1 cellular context compared by ENCODE assay signal in the genomic region with DNA sequence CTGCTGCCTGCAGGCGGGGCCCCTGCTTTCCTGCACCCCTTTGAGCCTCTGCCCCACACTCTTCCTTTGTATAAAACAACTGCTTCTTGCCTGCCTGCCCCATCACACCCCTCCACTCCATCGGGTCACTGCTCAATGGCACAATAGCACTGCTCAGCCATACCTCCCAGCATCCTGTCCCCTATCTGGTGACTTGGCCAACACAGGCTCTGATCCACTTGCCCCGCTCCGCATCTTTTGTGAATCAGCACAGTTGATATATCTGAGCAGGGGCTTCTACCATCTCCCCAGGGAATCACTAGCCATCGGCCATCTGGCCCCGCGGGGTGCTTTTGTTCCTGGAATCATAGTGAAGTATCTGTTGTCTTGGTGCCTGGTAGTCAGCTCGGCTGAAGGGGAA.
TF ChIP-seq lines count a peak whose summit lies in the region.

No MANE protein-coding gene starts in this region.

TF ChIP-seq in IMR-90, 13 proteins besides CTCF, POLR2A, EP300 and RAD21:
- TF ChIP-seq RCOR1 (IDR thresholded peaks at IDR 0.05; ENCODE audit: insufficient replicate concordance, low read length) (no peak), RFX5 (IDR thresholded peaks at IDR 0.05; ENCODE audit: low read depth, low read length) (no peak), SMC3 (IDR thresholded peaks at IDR 0.05; ENCODE audit: low read depth, low read length) (no peak), CHD1 (IDR thresholded peaks at IDR 0.05; ENCODE audit: low read depth, low read length) (no peak), NFE2L2 (IDR thresholded peaks at IDR 0.05; ENCODE audit: low read depth, low read length) (no peak), MAFK (IDR thresholded peaks at IDR 0.05; ENCODE audit: low read depth, low read length) (no peak), USF2 (IDR thresholded peaks at IDR 0.05; ENCODE audit: low read depth, low read length) (no peak), BHLHE40 (IDR thresholded peaks at IDR 0.05; ENCODE audit: low read depth, low read length) (no peak), CEBPB (IDR thresholded peaks at IDR 0.05; ENCODE audit: low read depth, low read length) (no peak), FOS (IDR thresholded peaks at IDR 0.05; ENCODE audit: low read depth, low read length) (no peak), MAZ (IDR thresholded peaks at IDR 0.05; ENCODE audit: borderline replicate concordance, low read depth, low read length) (no peak), MXI1 (IDR thresholded peaks at IDR 0.05; ENCODE audit: borderline replicate concordance, low read depth, low read length) (no peak)
- TF ChIP-seq, protein P1, sequence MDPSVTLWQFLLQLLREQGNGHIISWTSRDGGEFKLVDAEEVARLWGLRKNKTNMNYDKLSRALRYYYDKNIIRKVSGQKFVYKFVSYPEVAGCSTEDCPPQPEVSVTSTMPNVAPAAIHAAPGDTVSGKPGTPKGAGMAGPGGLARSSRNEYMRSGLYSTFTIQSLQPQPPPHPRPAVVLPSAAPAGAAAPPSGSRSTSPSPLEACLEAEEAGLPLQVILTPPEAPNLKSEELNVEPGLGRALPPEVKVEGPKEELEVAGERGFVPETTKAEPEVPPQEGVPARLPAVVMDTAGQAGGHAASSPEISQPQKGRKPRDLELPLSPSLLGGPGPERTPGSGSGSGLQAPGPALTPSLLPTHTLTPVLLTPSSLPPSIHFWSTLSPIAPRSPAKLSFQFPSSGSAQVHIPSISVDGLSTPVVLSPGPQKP (IDR thresholded peaks at IDR 0.05; ENCODE audit: borderline replicate concordance, low read depth, low read length) = no peak
